In the genomic region with DNA sequence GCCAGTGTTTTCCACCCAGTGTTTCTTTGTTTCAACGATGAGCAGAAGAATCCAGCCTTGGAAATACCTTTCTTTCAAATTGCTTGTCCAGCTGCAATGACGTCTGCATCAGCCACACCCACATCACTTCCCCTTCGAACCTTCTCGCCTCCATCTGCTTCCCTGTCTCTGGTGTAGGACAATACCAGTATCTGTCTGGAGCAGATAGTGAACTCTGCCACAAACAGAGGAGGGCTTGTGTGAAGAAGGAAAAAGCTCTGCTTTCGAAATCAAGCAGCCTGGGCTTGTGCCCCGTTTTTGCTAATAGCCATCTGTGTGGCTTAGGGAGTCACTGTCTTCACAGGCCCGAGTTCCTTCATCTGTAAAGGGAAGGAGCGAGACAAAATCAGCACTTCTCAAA, we compare ENCODE assay signal across 1 cellular context.
TF ChIP-seq lines count a peak whose summit lies in the region.

No MANE protein-coding gene starts in this region.

TF ChIP-seq in IMR-90, 13 proteins besides CTCF, POLR2A, EP300 and RAD21 (continued from another document):
- TF ChIP-seq, protein P1, sequence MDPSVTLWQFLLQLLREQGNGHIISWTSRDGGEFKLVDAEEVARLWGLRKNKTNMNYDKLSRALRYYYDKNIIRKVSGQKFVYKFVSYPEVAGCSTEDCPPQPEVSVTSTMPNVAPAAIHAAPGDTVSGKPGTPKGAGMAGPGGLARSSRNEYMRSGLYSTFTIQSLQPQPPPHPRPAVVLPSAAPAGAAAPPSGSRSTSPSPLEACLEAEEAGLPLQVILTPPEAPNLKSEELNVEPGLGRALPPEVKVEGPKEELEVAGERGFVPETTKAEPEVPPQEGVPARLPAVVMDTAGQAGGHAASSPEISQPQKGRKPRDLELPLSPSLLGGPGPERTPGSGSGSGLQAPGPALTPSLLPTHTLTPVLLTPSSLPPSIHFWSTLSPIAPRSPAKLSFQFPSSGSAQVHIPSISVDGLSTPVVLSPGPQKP (IDR thresholded peaks at IDR 0.05; ENCODE audit: borderline replicate concordance, low read depth, low read length), result no peak
- no peak for TF ChIP-seq MAFK (IDR thresholded peaks at IDR 0.05; ENCODE audit: low read depth, low read length)
- TF ChIP-seq MAZ (IDR thresholded peaks at IDR 0.05; ENCODE audit: borderline replicate concordance, low read depth, low read length), result no peak
- TF ChIP-seq BHLHE40 (IDR thresholded peaks at IDR 0.05; ENCODE audit: low read depth, low read length), result no peak
TF ChIP-seq in IMR-90: peak in this region for 0.
